Comparison of ENCODE assay signal across 12 cellular contexts in the genomic region with DNA sequence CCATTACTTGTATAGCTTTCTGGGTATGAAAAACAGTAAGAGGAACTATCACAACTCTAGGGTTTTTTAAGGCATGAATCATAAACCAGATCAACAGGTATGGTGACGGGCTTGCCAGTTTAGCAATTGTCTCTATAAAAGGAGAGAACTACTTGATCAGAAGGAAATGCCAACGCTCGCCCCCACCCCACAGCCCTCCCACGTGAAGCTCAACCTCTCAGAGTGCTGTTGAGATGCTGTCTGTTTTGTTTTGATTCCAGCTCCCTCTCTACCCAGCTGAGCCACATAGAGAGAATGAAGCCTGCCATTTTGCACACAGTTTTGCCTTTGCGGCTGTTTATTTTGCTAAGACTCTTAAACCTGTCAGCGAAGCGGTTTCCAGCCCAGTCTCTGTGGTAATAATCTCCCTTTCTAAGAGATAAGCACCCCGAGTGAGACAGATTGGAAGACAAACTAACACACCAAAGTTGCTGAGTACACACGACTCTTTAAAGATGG.
DNase-seq lines count a peak whose midpoint lies in the region; ATAC-seq and TF ChIP-seq lines count a peak whose summit lies in the region.
"Had no signal": no experiment of that assay in that cellular context is flagged by ENCODE, and none has a peak within 500 bp of the region (broad histone marks: within the 10 kb centered on the region; RNA-seq: fewer than 3 reads in every experiment).

No MANE protein-coding gene starts in this region.

- H3K9me3 ChIP-seq in CD8-positive, alpha-beta T cell (ENCODE audit: low read length): no peaks in the 10 kb centered on the region
- H3K9me3 ChIP-seq: adrenal gland had no signal

- H3K4me1 ChIP-seq in CD8-positive, alpha-beta T cell (ENCODE audit: insufficient read depth, low read length): no peaks in the 10 kb centered on the region

- no peak overlapping the region for H3K4me3 ChIP-seq in CD8-positive, alpha-beta T cell (ENCODE audit: low read depth, low read length)
- H3K4me3 ChIP-seq: adrenal gland; BLaER1 treated with 17β-estradiol and CSF1 and Interleukin-3, amounts not matched to agents 10 nM and 100 nM had no signal

- no peak overlapping the region for H3K27ac ChIP-seq in CD8-positive, alpha-beta T cell (ENCODE audit: low read depth, low read length)
- H3K27ac ChIP-seq in RWPE1: no peak overlapping the region
- H3K27ac ChIP-seq: adrenal gland; BLaER1 treated with 17β-estradiol and CSF1 and Interleukin-3, amounts not matched to agents 10 nM and 100 nM had no signal

- H3K27me3 ChIP-seq in CD8-positive, alpha-beta T cell (ENCODE audit: insufficient read depth, low read length): no peaks in the 10 kb centered on the region
- H3K27me3 ChIP-seq: adrenal gland; BLaER1 treated with 17β-estradiol and CSF1 and Interleukin-3, amounts not matched to agents 10 nM and 100 nM had no signal

- H3K27me3 Mint-ChIP-seq in CD8-positive, alpha-beta T cell (ENCODE audit: low read depth): no peaks in the 10 kb centered on the region
- peaks cover 50% of the 10 kb centered on the region for H3K27me3 Mint-ChIP-seq in progenitor cell of endocrine pancreas

- no peak overlapping the region for H3K4me3 Mint-ChIP-seq in CD8-positive, alpha-beta T cell
- peak overlapping the region; percentile 33 for H3K4me3 Mint-ChIP-seq in progenitor cell of endocrine pancreas (ENCODE audit: low read depth)

- intact Hi-C loops in CD8-positive, alpha-beta T cell (cut with DNase I, micrococcal nuclease): no loop called here

- peaks cover 12% of the 10 kb centered on the region for H3K4me1 Mint-ChIP-seq in CD8-positive, alpha-beta T cell (ENCODE audit: low read depth)
- peaks cover 24% of the 10 kb centered on the region for H3K4me1 Mint-ChIP-seq in progenitor cell of endocrine pancreas (ENCODE audit: low read depth)

- peak overlapping the region; percentile 41 for H3K27ac Mint-ChIP-seq in CD8-positive, alpha-beta T cell
- peak overlapping the region; percentile 32 to 69 for H3K27ac Mint-ChIP-seq in activated naive CD4-positive, alpha-beta T cell treated with anti-CD3 and anti-CD28 coated beads, Interleukin-2, amount 50 U/mL, for 72 hours
- H3K27ac Mint-ChIP-seq in progenitor cell of endocrine pancreas: peak overlapping the region; percentile 39

- no peaks in the 10 kb centered on the region for H3K36me3 Mint-ChIP-seq in CD8-positive, alpha-beta T cell
- H3K36me3 Mint-ChIP-seq in activated naive CD4-positive, alpha-beta T cell treated with anti-CD3 and anti-CD28 coated beads, Interleukin-2, amount 50 U/mL, for 72 hours: peaks cover 5 to 33% of the 10 kb centered on the region in 2 donors
- peaks cover 4% of the 10 kb centered on the region for H3K36me3 Mint-ChIP-seq in progenitor cell of endocrine pancreas (ENCODE audit: insufficient read depth)

- CTCF ChIA-PET in CD8-positive, alpha-beta T cell (lab: Charles Lee): interaction anchor here (0.6 kb wide), 1 partner anchor 15 kb away, joined by 3 read pairs; no protein-coding TSS in a partner anchor
- CTCF ChIA-PET in RWPE1 (lab: Yijun Ruan, JAX): interaction anchor here (0.6 to 1.4 kb wide), 4 partner anchors 10 to 336 kb away, joined by 3 to 4 read pairs (median 3); no protein-coding TSS in a partner anchor

- peak; percentile 52 for ATAC-seq in CD8-positive, alpha-beta T cell
- peak; percentile 86 to 95 for ATAC-seq in activated naive CD4-positive, alpha-beta T cell treated with anti-CD3 and anti-CD28 coated beads, Interleukin-2, amount 50 U/mL, for 72 hours
- no peak for ATAC-seq in GM21526 (IDR thresholded peaks at IDR 0.05; ENCODE audit: low FRiP score, unreplicated experiment)

- POLR2A ChIA-PET in CD8-positive, alpha-beta T cell (lab: Charles Lee): no interaction called here
- POLR2A ChIA-PET in RWPE1 (lab: Yijun Ruan, JAX; ENCODE audit: low non-redundant PET): no interaction called here

- no peaks in the 10 kb centered on the region for H3K36me3 ChIP-seq in CD8-positive, alpha-beta T cell (ENCODE audit: insufficient read depth, low read length)
- H3K36me3 ChIP-seq: adrenal gland had no signal

- H3K9me3 Mint-ChIP-seq in CD8-positive, alpha-beta T cell: no peaks in the 10 kb centered on the region
- H3K9me3 Mint-ChIP-seq in activated naive CD4-positive, alpha-beta T cell treated with anti-CD3 and anti-CD28 coated beads, Interleukin-2, amount 50 U/mL, for 72 hours: peaks cover 9 to 14% of the 10 kb centered on the region in 2 donors
- H3K9me3 Mint-ChIP-seq in progenitor cell of endocrine pancreas (ENCODE audit: low read depth): peaks cover 9% of the 10 kb centered on the region

- peak in 3 of 7 experiments; percentile 7 to 41 (median 33) for DNase-seq in CD8-positive, alpha-beta T cell
- peak; percentile 85 for DNase-seq in RWPE1 (ENCODE audit: low spot score)
- peak in 1 of 2 donors; percentile 16 for DNase-seq in activated naive CD4-positive, alpha-beta T cell treated with anti-CD3 and anti-CD28 coated beads, Interleukin-2, amount 50 U/mL, for 72 hours (ENCODE audit: low spot score in 2 of 2)
- DNase-seq in progenitor cell of endocrine pancreas (ENCODE audit: low spot score, unreplicated experiment): no peak
- no peak for DNase-seq in NCI-H748 treated with DMSO at 0.1 percent for 48 hours (lab: John Stamatoyannopoulos, UW)
- no peak for DNase-seq in DMS79 (lab: John Stamatoyannopoulos, UW)
- no peak for DNase-seq in UCSD-AML1 (lab: John Stamatoyannopoulos, UW; ENCODE audit: unreplicated experiment)
- DNase-seq: adrenal gland, foreskin melanocyte, SW 1271 had no signal

- TF ChIP-seq CTCF in CD8-positive, alpha-beta T cell (IDR thresholded peaks at IDR 0.05): no peak
- TF ChIP-seq CTCF in RWPE1 (conservative IDR thresholded peaks at IDR 0.05; ENCODE audit: low read depth): no peak
- no peak for TF ChIP-seq CTCF in progenitor cell of endocrine pancreas (IDR thresholded peaks at IDR 0.05; ENCODE audit: unreplicated experiment)
